15 cellular contexts compared by ENCODE assay signal in genomic region chr5:158848634-158849033, GRCh38.
DNase-seq lines count a peak whose midpoint lies in the region; ATAC-seq lines count a peak whose summit lies in the region.
"Had no signal": no experiment of that assay in that cellular context is flagged by ENCODE, and none has a peak within 500 bp of the region (broad histone marks: within the 10 kb centered on the region; RNA-seq: fewer than 3 reads in every experiment).

No MANE protein-coding gene starts in this region.

- peak; percentile 75 for ATAC-seq in GM18502 (IDR thresholded peaks at IDR 0.05; ENCODE audit: poor library complexity, unreplicated experiment)
- peak; percentile 66 for ATAC-seq in GM19455 (IDR thresholded peaks at IDR 0.05; ENCODE audit: unreplicated experiment)
- ATAC-seq in HG02870 (IDR thresholded peaks at IDR 0.05; ENCODE audit: unreplicated experiment), result peak; percentile 89
- ATAC-seq in right cardiac atrium, result no peak
- ATAC-seq: mucosa of descending colon, psoas muscle had no signal

- intact Hi-C loops in right cardiac atrium (cut with DNase I), result no loop called here

- DNase-seq in NAMALWA (ENCODE audit: low spot score) (peak; percentile 73), NCI-H345 treated with DMSO at 0.1 percent for 48 hours (lab: John Stamatoyannopoulos, UW; ENCODE audit: unreplicated experiment) (no peak), right cardiac atrium (no peak), NCI-H774 (lab: John Stamatoyannopoulos, UW) (no peak)
- DNase-seq in activated effector memory CD4-positive, alpha-beta T cell treated with anti-CD3 and anti-CD28 coated beads, Interleukin-2, amount 50 U/mL, for 16 hours, result no peak
- DNase-seq: esophagus squamous epithelium; mucosa of descending colon; NCI-H510A; psoas muscle; SHP77; stimulated activated CD4-positive, alpha-beta T cell treated with anti-CD3 and anti-CD28 coated beads, Interleukin-4, amount 100 ng/mL, for 1 hour had no signal

- H3K4me1 ChIP-seq in right cardiac atrium (ENCODE audit: control insufficient read depth, insufficient read depth, low read length), result peaks cover 3% of the 10 kb centered on the region
- H3K4me1 ChIP-seq: psoas muscle had no signal

- H3K9me3 ChIP-seq in right cardiac atrium (ENCODE audit: control insufficient read depth, low read length), result no peaks in the 10 kb centered on the region
- H3K9me3 ChIP-seq: esophagus squamous epithelium, mucosa of descending colon, psoas muscle had no signal

- H3K27me3 ChIP-seq in right cardiac atrium (ENCODE audit: control insufficient read depth, insufficient read depth), result no peaks in the 10 kb centered on the region
- H3K27me3 ChIP-seq: esophagus squamous epithelium had no signal

- 87% methylated on average over 3 of the region's 3 CpGs for WGBS in right cardiac atrium

- H3K4me3 ChIP-seq in right cardiac atrium (ENCODE audit: low read length), result no peak overlapping the region
- H3K4me3 ChIP-seq: esophagus squamous epithelium, mucosa of descending colon, psoas muscle had no signal

- H3K27ac ChIP-seq in right cardiac atrium (ENCODE audit: low read length), result no peak overlapping the region
- H3K27ac ChIP-seq: C4-2B, esophagus squamous epithelium, psoas muscle had no signal

Comparison
In these comparisons a context has a peak if more than half of its experiments do, and no peak if none do; other contexts are left out.
1. ATAC-seq: peak in GM18502 (single experiment), GM19455 (single experiment) and HG02870 (single experiment); none in right cardiac atrium (0 of 2).